1 cellular context compared by ENCODE assay signal in the genomic region with DNA sequence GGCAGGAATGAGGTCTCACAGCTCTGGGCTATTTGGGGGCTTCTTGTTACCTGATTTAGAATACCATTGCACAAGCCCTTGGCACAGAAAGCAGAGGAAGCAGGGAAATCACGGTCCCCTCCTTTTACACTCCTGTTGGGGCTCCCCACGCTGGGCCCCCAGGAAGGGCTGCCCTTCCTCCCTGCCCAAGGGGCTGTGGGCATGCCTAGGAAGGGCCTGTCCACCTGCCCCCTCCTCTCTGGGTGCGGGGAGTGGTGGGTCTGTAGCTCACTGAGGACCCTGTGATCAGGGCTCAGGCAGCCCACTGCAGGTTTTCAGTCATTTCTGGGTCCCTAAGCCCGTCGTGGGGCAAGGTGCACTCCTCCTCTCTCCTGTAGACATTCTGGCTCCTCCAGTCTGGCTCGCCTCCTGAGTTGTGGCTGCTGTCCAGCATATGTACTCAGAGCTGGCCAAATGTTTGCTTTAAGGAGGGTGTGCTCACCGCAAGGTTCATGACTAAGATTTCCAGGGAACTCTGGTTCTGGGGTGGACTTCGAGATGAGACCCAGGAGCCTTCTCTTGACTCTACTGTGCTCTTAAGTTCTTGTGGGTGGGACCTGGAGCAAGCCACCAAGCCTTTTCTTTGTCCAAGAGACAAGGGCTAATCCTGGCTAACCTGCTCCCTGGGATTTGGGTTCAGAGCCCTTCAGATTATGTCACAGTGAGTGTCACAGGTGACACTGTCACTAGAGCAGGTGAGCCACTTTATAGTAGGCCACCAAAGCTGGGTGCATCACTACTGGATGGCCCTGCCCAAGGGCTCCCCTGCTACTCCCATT.
TF ChIP-seq lines count a peak whose summit lies in the region.

No MANE protein-coding gene starts in this region.

TF ChIP-seq in HEK293, 187 proteins besides CTCF, POLR2A, EP300 and RAD21:
- TF ChIP-seq, protein P1, sequence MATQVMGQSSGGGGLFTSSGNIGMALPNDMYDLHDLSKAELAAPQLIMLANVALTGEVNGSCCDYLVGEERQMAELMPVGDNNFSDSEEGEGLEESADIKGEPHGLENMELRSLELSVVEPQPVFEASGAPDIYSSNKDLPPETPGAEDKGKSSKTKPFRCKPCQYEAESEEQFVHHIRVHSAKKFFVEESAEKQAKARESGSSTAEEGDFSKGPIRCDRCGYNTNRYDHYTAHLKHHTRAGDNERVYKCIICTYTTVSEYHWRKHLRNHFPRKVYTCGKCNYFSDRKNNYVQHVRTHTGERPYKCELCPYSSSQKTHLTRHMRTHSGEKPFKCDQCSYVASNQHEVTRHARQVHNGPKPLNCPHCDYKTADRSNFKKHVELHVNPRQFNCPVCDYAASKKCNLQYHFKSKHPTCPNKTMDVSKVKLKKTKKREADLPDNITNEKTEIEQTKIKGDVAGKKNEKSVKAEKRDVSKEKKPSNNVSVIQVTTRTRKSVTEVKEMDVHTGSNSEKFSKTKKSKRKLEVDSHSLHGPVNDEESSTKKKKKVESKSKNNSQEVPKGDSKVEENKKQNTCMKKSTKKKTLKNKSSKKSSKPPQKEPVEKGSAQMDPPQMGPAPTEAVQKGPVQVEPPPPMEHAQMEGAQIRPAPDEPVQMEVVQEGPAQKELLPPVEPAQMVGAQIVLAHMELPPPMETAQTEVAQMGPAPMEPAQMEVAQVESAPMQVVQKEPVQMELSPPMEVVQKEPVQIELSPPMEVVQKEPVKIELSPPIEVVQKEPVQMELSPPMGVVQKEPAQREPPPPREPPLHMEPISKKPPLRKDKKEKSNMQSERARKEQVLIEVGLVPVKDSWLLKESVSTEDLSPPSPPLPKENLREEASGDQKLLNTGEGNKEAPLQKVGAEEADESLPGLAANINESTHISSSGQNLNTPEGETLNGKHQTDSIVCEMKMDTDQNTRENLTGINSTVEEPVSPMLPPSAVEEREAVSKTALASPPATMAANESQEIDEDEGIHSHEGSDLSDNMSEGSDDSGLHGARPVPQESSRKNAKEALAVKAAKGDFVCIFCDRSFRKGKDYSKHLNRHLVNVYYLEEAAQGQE (tag by site-specific recombination; IDR thresholded peaks at IDR 0.05) = peak; percentile 88
- no peak for TF ChIP-seq ZIC2 (tag by site-specific recombination; IDR thresholded peaks at IDR 0.05)
TF ChIP-seq in HEK293: peak in this region for 1.
